1 cellular context compared by ENCODE assay signal in the genomic region with DNA sequence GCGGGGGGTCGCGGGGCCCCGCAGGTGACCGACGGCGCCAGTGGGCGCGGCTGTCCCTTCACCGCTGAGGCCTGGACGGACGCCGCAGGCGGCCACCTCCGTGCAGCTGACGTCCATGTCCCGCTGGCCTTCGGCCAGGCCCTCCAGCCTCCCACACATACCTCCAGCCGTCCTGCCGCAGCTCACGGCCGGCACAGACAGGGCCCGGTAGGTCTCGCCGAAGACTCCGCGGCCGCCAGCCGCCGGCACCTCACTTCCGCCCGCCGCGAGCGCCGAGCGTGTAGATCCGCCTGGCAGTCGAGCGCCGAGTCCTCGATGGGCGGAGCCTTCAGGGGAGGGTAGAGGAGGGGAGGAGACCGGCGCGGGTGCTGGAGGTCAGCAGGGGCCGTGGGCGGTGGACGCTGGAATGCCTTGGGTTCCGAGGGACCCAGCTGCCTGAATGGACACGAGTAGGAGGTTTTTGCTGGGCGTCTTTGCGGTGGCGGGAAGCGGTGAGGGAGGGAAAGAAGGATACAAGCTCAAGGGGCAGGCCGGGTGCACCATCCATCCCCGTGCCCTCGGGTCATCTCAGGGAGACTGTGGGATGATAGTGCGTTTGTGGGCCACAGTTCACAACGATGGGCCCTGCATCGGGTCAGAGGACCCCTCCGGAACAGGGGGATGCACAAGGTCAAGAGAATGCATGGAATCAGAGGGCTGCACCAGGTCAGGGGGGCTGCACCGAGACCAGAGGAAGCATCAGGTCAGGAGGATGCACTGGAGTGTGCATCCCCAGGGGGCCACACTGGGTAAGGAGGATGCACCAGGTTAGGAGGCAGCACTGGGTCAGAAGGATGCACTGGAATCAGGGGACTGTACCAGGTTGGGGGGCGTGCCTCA.
TF ChIP-seq lines count a peak whose summit lies in the region.

A gene with protein sequence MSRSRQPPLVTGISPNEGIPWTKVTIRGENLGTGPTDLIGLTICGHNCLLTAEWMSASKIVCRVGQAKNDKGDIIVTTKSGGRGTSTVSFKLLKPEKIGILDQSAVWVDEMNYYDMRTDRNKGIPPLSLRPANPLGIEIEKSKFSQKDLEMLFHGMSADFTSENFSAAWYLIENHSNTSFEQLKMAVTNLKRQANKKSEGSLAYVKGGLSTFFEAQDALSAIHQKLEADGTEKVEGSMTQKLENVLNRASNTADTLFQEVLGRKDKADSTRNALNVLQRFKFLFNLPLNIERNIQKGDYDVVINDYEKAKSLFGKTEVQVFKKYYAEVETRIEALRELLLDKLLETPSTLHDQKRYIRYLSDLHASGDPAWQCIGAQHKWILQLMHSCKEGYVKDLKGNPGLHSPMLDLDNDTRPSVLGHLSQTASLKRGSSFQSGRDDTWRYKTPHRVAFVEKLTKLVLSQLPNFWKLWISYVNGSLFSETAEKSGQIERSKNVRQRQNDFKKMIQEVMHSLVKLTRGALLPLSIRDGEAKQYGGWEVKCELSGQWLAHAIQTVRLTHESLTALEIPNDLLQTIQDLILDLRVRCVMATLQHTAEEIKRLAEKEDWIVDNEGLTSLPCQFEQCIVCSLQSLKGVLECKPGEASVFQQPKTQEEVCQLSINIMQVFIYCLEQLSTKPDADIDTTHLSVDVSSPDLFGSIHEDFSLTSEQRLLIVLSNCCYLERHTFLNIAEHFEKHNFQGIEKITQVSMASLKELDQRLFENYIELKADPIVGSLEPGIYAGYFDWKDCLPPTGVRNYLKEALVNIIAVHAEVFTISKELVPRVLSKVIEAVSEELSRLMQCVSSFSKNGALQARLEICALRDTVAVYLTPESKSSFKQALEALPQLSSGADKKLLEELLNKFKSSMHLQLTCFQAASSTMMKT (minus strand): TSS at position 282 of the 879 bp plus-strand sequence. CDS start 55,321 bp downstream, outside the sequence.

TF ChIP-seq in HepG2, 621 proteins besides CTCF, POLR2A, EP300 and RAD21 (continued from another document and continues in another):
- TF ChIP-seq, protein P1, sequence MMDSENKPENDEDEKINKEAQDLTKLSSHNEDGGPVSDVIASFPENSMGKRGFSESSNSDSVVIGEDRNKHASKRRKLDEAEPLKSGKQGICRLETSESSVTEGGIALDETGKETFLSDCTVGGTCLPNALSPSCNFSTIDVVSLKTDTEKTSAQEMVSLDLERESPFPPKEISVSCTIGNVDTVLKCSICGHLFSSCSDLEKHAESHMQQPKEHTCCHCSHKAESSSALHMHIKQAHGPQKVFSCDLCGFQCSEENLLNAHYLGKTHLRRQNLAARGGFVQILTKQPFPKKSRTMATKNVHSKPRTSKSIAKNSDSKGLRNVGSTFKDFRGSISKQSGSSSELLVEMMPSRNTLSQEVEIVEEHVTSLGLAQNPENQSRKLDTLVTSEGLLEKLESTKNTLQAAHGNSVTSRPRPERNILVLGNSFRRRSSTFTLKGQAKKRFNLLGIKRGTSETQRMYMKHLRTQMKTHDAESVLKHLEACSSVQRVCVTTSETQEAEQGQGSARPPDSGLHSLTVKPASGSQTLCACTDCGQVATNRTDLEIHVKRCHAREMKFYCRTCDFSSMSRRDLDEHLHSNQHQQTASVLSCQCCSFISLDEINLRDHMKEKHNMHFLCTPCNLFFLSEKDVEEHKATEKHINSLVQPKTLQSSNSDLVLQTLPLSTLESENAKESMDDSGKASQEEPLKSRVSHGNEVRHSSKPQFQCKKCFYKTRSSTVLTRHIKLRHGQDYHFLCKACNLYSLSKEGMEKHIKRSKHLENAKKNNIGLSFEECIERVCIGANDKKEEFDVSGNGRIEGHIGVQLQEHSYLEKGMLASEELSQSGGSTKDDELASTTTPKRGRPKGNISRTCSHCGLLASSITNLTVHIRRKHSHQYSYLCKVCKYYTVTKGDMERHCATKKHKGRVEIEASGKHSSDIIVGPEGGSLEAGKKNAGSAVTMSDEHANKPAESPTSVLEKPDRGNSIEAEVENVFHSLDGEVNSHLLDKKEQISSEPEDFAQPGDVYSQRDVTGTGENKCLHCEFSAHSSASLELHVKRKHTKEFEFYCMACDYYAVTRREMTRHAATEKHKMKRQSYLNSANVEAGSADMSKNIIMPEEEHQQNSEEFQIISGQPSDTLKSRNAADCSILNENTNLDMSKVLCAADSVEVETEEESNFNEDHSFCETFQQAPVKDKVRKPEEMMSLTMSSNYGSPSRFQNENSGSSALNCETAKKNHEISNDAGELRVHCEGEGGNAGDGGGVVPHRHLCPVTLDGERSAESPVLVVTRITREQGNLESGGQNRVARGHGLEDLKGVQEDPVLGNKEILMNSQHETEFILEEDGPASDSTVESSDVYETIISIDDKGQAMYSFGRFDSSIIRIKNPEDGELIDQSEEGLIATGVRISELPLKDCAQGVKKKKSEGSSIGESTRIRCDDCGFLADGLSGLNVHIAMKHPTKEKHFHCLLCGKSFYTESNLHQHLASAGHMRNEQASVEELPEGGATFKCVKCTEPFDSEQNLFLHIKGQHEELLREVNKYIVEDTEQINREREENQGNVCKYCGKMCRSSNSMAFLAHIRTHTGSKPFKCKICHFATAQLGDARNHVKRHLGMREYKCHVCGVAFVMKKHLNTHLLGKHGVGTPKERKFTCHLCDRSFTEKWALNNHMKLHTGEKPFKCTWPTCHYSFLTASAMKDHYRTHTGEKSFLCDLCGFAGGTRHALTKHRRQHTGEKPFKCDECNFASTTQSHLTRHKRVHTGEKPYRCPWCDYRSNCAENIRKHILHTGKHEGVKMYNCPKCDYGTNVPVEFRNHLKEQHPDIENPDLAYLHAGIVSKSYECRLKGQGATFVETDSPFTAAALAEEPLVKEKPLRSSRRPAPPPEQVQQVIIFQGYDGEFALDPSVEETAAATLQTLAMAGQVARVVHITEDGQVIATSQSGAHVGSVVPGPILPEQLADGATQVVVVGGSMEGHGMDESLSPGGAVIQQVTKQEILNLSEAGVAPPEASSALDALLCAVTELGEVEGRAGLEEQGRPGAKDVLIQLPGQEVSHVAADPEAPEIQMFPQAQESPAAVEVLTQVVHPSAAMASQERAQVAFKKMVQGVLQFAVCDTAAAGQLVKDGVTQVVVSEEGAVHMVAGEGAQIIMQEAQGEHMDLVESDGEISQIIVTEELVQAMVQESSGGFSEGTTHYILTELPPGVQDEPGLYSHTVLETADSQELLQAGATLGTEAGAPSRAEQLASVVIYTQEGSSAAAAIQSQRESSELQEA (CRISPR knock-in tag; IDR thresholded peaks at IDR 0.05; ENCODE audit: not compliant biosample characterization) = peak; percentile 50
- TF ChIP-seq HDAC2 (CRISPR knock-in tag; IDR thresholded peaks at IDR 0.05) (peak; percentile 93), ZNF883 (CRISPR knock-in tag; IDR thresholded peaks at IDR 0.05; ENCODE audit: not compliant biosample characterization) (peak; percentile 79), ELF4 (CRISPR knock-in tag; IDR thresholded peaks at IDR 0.05; ENCODE audit: borderline replicate concordance) (peak; percentile 76; the same call in 1 of the 2 replicates), DNMT3B (CRISPR knock-in tag; conservative IDR thresholded peaks at IDR 0.05) (no peak), ZNF12 (CRISPR knock-in tag; IDR thresholded peaks at IDR 0.05) (0 out of 2 replicates have a peak, but pooled peaks have one; percentile 81), CEBPB (IDR thresholded peaks at IDR 0.05; ENCODE audit: borderline replicate concordance, low read depth, low read length) (no peak), NCOA5 (CRISPR knock-in tag; IDR thresholded peaks at IDR 0.05) (no peak), ZNF761 (CRISPR knock-in tag; conservative IDR thresholded peaks at IDR 0.05) (peak; percentile 72; the same call in 1 of the 2 replicates), ELF3 (CRISPR knock-in tag; IDR thresholded peaks at IDR 0.05) (peak; percentile 92), ZBTB38 (CRISPR knock-in tag; IDR thresholded peaks at IDR 0.05) (peak; percentile 63), HCFC1 (IDR thresholded peaks at IDR 0.05; ENCODE audit: low read depth, low read length) (peak; percentile 79), ZNF850 (CRISPR knock-in tag; conservative IDR thresholded peaks at IDR 0.05) (peak; percentile 89), CBX1 (IDR thresholded peaks at IDR 0.05; ENCODE audit: low read depth) (peak; percentile 85), ZNF598 (CRISPR knock-in tag; IDR thresholded peaks at IDR 0.05; ENCODE audit: borderline replicate concordance) (peak; percentile 29; the same call in 1 of the 2 replicates), ETV5 (CRISPR knock-in tag; IDR thresholded peaks at IDR 0.05; ENCODE audit: borderline replicate concordance) (peak; percentile 100), NR2C2 (CRISPR knock-in tag; IDR thresholded peaks at IDR 0.05; ENCODE audit: borderline replicate concordance) (peak; percentile 81), CHD2 (IDR thresholded peaks at IDR 0.05; ENCODE audit: low read depth, low read length) (peak; percentile 62; the same call in 1 of the 2 replicates), KDM3A (CRISPR knock-in tag; IDR thresholded peaks at IDR 0.05; ENCODE audit: low read depth) (peak; percentile 97), ZNF17 (CRISPR knock-in tag; IDR thresholded peaks at IDR 0.05) (no peak), FOSL1 (CRISPR knock-in tag; IDR thresholded peaks at IDR 0.05; ENCODE audit: borderline replicate concordance) (no peak), SP4 (CRISPR knock-in tag; IDR thresholded peaks at IDR 0.05) (peak; percentile 87; the same call in 1 of the 2 replicates), ZFP37 (CRISPR knock-in tag; IDR thresholded peaks at IDR 0.05; ENCODE audit: borderline replicate concordance) (peak; percentile 84; the same call in 1 of the 2 replicates), ZNF547 (CRISPR knock-in tag; IDR thresholded peaks at IDR 0.05) (peak; percentile 48; the same call in 1 of the 2 replicates), GATAD2A (CRISPR knock-in tag; IDR thresholded peaks at IDR 0.05) (peak; percentile 81)
- TF ChIP-seq, protein P2, sequence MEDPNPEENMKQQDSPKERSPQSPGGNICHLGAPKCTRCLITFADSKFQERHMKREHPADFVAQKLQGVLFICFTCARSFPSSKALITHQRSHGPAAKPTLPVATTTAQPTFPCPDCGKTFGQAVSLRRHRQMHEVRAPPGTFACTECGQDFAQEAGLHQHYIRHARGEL (CRISPR knock-in tag; IDR thresholded peaks at IDR 0.05) = peak; percentile 84; the same call in 1 of the 2 replicates
- TF ChIP-seq, protein P3, sequence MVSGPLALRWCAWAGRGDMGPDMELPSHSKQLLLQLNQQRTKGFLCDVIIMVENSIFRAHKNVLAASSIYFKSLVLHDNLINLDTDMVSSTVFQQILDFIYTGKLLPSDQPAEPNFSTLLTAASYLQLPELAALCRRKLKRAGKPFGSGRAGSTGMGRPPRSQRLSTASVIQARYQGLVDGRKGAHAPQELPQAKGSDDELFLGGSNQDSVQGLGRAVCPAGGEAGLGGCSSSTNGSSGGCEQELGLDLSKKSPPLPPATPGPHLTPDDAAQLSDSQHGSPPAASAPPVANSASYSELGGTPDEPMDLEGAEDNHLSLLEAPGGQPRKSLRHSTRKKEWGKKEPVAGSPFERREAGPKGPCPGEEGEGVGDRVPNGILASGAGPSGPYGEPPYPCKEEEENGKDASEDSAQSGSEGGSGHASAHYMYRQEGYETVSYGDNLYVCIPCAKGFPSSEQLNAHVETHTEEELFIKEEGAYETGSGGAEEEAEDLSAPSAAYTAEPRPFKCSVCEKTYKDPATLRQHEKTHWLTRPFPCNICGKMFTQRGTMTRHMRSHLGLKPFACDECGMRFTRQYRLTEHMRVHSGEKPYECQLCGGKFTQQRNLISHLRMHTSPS (CRISPR knock-in tag; IDR thresholded peaks at IDR 0.05; ENCODE audit: low read depth) = no peak; the same call in 1 of the 2 replicates
- TF ChIP-seq, protein P4, sequence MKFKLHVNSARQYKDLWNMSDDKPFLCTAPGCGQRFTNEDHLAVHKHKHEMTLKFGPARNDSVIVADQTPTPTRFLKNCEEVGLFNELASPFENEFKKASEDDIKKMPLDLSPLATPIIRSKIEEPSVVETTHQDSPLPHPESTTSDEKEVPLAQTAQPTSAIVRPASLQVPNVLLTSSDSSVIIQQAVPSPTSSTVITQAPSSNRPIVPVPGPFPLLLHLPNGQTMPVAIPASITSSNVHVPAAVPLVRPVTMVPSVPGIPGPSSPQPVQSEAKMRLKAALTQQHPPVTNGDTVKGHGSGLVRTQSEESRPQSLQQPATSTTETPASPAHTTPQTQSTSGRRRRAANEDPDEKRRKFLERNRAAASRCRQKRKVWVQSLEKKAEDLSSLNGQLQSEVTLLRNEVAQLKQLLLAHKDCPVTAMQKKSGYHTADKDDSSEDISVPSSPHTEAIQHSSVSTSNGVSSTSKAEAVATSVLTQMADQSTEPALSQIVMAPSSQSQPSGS (CRISPR knock-in tag; IDR thresholded peaks at IDR 0.05) = peak; percentile 79
- TF ChIP-seq, protein P5, sequence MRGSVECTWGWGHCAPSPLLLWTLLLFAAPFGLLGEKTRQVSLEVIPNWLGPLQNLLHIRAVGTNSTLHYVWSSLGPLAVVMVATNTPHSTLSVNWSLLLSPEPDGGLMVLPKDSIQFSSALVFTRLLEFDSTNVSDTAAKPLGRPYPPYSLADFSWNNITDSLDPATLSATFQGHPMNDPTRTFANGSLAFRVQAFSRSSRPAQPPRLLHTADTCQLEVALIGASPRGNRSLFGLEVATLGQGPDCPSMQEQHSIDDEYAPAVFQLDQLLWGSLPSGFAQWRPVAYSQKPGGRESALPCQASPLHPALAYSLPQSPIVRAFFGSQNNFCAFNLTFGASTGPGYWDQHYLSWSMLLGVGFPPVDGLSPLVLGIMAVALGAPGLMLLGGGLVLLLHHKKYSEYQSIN (CRISPR knock-in tag; IDR thresholded peaks at IDR 0.05; ENCODE audit: borderline replicate concordance) = no peak
- TF ChIP-seq, protein P6, sequence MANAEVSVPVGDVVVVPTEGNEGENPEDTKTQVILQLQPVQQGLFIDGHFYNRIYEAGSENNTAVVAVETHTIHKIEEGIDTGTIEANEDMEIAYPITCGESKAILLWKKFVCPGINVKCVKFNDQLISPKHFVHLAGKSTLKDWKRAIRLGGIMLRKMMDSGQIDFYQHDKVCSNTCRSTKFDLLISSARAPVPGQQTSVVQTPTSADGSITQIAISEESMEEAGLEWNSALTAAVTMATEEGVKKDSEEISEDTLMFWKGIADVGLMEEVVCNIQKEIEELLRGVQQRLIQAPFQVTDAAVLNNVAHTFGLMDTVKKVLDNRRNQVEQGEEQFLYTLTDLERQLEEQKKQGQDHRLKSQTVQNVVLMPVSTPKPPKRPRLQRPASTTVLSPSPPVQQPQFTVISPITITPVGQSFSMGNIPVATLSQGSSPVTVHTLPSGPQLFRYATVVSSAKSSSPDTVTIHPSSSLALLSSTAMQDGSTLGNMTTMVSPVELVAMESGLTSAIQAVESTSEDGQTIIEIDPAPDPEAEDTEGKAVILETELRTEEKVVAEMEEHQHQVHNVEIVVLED (CRISPR knock-in tag; IDR thresholded peaks at IDR 0.05; ENCODE audit: borderline replicate concordance) = peak; percentile 87
- TF ChIP-seq, protein P7, sequence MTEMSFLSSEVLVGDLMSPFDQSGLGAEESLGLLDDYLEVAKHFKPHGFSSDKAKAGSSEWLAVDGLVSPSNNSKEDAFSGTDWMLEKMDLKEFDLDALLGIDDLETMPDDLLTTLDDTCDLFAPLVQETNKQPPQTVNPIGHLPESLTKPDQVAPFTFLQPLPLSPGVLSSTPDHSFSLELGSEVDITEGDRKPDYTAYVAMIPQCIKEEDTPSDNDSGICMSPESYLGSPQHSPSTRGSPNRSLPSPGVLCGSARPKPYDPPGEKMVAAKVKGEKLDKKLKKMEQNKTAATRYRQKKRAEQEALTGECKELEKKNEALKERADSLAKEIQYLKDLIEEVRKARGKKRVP (CRISPR knock-in tag; IDR thresholded peaks at IDR 0.05) = peak in 1 of 2 experiments; percentile 83; a peak in 2 of 4 replicates
